ENCODE assay signal across 15 cellular contexts in genomic region chr9:135498381-135499126, GRCh38. TPM values are rescaled to one million over a fixed set of nuclear protein-coding genes. Genes with fewer than 3 reads are reported as not detected.
DNase-seq lines count a peak whose midpoint lies in the region; TF ChIP-seq lines count a peak whose summit lies in the region.
"Had no signal": no experiment of that assay in that cellular context is flagged by ENCODE, and none has a peak within 500 bp of the region (broad histone marks: within the 10 kb centered on the region; RNA-seq: fewer than 3 reads in every experiment).

No MANE protein-coding gene starts in this region.

- WGBS in sigmoid colon, 2 donors, result 83 to 85% methylated on average over 15 of the region's 15 CpGs

- H3K27ac ChIP-seq in PC-9 (peak overlapping the region; percentile 59), iPS-18a (ENCODE audit: low read length) (no peak overlapping the region), sigmoid colon (no peak overlapping the region)

- H3K9me3 ChIP-seq in PC-9 (ENCODE audit: insufficient read depth, low read depth) (no peaks in the 10 kb centered on the region), iPS-18a (ENCODE audit: control insufficient read depth, low read depth, low read length) (no peaks in the 10 kb centered on the region), sigmoid colon (no peaks in the 10 kb centered on the region)

- DNase-seq in activated T-cell treated with anti-CD3 and anti-CD28 coated beads, Interleukin-2, amount 50 U/mL, for 24 hours, result no peak
- DNase-seq in activated T-cell treated with anti-CD3 and anti-CD28 coated beads, Interleukin-2, amount 50 U/mL, for 1 hour, result no peak
- no peak for DNase-seq in PC-9
- DNase-seq in sigmoid colon, result peak; percentile 62
- DNase-seq in midbrain (lab: John Stamatoyannopoulos, UW), result no peak
- DNase-seq in D341Med (ENCODE audit: low spot score), result no peak
- no peak for DNase-seq in activated CD4-positive, alpha-beta memory T cell treated with anti-CD3 and anti-CD28 coated beads, Interleukin-2, amount 10 ng/mL, durations not matched to agents 7 days and 5 days
- DNase-seq: activated CD4-positive, alpha-beta T cell treated with anti-CD3 and anti-CD28 coated beads, Interleukin-2, amount 50 U/mL, for 48 hours; activated gamma-delta T cell treated with Interleukin-2 at 50 U/mL for 16 hours; NCI-H1436 treated with DMSO at 0.1 percent for 48 hours; NCI-H446 treated with DMSO at 0.1 percent for 48 hours; stimulated activated naive CD4-positive, alpha-beta T cell had no signal

- TF ChIP-seq CTCF in PC-9 (conservative IDR thresholded peaks at IDR 0.05), result no peak
- TF ChIP-seq CTCF in sigmoid colon (IDR thresholded peaks at IDR 0.05), result no peak

- peak overlapping the region; percentile 91 for H3K4me2 ChIP-seq in PC-9

- BruUV-seq in PC-9 (replicated peaks; lab: Mats Ljungman, UMichigan), result no TSS peak

- TF ChIP-seq POLR2A in sigmoid colon (IDR thresholded peaks at IDR 0.05), result no peak

- H3K9me2 ChIP-seq in PC-9 (ENCODE audit: insufficient read depth), result no peaks in the 10 kb centered on the region

- POLR2A ChIA-PET in PC-9 (lab: Charles Lee; ENCODE audit: unreplicated experiment), result interaction anchor here (0.6 kb wide), 1 partner anchor 21 kb away, joined by 4 read pairs; no protein-coding TSS in a partner anchor
- POLR2A ChIA-PET in activated CD4-positive, alpha-beta memory T cell treated with anti-CD3 and anti-CD28 coated beads, Interleukin-2, amount 10 ng/mL, durations not matched to agents 7 days and 5 days (lab: Charles Lee), result interaction anchor here (0.8 to 2.7 kb wide), 2 partner anchors 21 to 29 kb away, joined by 3 to 9 read pairs; no protein-coding TSS in a partner anchor

- H3K36me3 ChIP-seq in PC-9 (ENCODE audit: low read depth) (no peaks in the 10 kb centered on the region), iPS-18a (ENCODE audit: control insufficient read depth, low read depth, low read length) (peaks cover 20% of the 10 kb centered on the region), sigmoid colon (peaks cover 1 to 19% (median 6%) of the 10 kb centered on the region in 4 donors)

- no peak overlapping the region for H3K9ac ChIP-seq in iPS-18a (ENCODE audit: low read length)

- no peak overlapping the region for H3K27ac Mint-ChIP-seq in activated T-cell treated with anti-CD3 and anti-CD28 coated beads, Interleukin-2, amount 50 U/mL, for 24 hours
- H3K27ac Mint-ChIP-seq in activated CD4-positive, alpha-beta memory T cell treated with anti-CD3 and anti-CD28 coated beads, Interleukin-2, amount 10 ng/mL, durations not matched to agents 7 days and 5 days, result no peak overlapping the region

- no peaks in the 10 kb centered on the region; the same call in 1 of the 2 replicates for H3F3A ChIP-seq in PC-9 (ENCODE audit: insufficient read depth, low read depth)

- peaks cover 24% of the 10 kb centered on the region for H3K4me1 Mint-ChIP-seq in activated T-cell treated with anti-CD3 and anti-CD28 coated beads, Interleukin-2, amount 50 U/mL, for 24 hours (ENCODE audit: low read depth)
- peaks cover 23% of the 10 kb centered on the region for H3K4me1 Mint-ChIP-seq in activated CD4-positive, alpha-beta memory T cell treated with anti-CD3 and anti-CD28 coated beads, Interleukin-2, amount 10 ng/mL, durations not matched to agents 7 days and 5 days

- H3K4me3 ChIP-seq in PC-9, result peak overlapping the region; percentile 63; the same call in 1 of the 2 replicates
- peak overlapping the region; percentile 84 for H3K4me3 ChIP-seq in iPS-18a (ENCODE audit: low read length)
- H3K4me3 ChIP-seq in sigmoid colon, result no peak overlapping the region

- H3K79me2 ChIP-seq in PC-9 (ENCODE audit: low read depth), result peaks cover 23% of the 10 kb centered on the region

- H3K36me3 Mint-ChIP-seq in activated T-cell treated with anti-CD3 and anti-CD28 coated beads, Interleukin-2, amount 50 U/mL, for 24 hours (ENCODE audit: low read depth), result peaks cover 25% of the 10 kb centered on the region
- peaks cover 7% of the 10 kb centered on the region for H3K36me3 Mint-ChIP-seq in activated CD4-positive, alpha-beta memory T cell treated with anti-CD3 and anti-CD28 coated beads, Interleukin-2, amount 10 ng/mL, durations not matched to agents 7 days and 5 days (ENCODE audit: low read depth)

- CTCF ChIA-PET in PC-9 (lab: Charles Lee), result interaction anchor here (0.6 to 1.4 kb wide), 2 partner anchors 18 to 982 kb away, joined by 3 to 5 read pairs; no protein-coding TSS in a partner anchor
- CTCF ChIA-PET in activated CD4-positive, alpha-beta memory T cell treated with anti-CD3 and anti-CD28 coated beads, Interleukin-2, amount 10 ng/mL, durations not matched to agents 7 days and 5 days (lab: Charles Lee), result interaction anchor here (1.0 kb wide), 2 partner anchors 21 to 59 kb away, joined by 3 read pairs; no protein-coding TSS in a partner anchor

- H3K27me3 Mint-ChIP-seq in activated T-cell treated with anti-CD3 and anti-CD28 coated beads, Interleukin-2, amount 50 U/mL, for 24 hours, result peaks cover 11% of the 10 kb centered on the region
- H3K27me3 Mint-ChIP-seq in activated CD4-positive, alpha-beta memory T cell treated with anti-CD3 and anti-CD28 coated beads, Interleukin-2, amount 10 ng/mL, durations not matched to agents 7 days and 5 days, result peaks cover 18% of the 10 kb centered on the region

- H3K4me1 ChIP-seq in PC-9 (replicated peaks; ENCODE audit: insufficient read depth) (peaks cover 9% of the 10 kb centered on the region; the same call in 1 of the 2 replicates), iPS-18a (ENCODE audit: control insufficient read depth, low read depth, low read length) (peaks cover 8% of the 10 kb centered on the region), sigmoid colon (peaks cover 0 to 26% (median 22%) of the 10 kb centered on the region in 4 donors)

- H3K9me3 Mint-ChIP-seq in activated T-cell treated with anti-CD3 and anti-CD28 coated beads, Interleukin-2, amount 50 U/mL, for 24 hours, result no peaks in the 10 kb centered on the region
- H3K9me3 Mint-ChIP-seq in activated CD4-positive, alpha-beta memory T cell treated with anti-CD3 and anti-CD28 coated beads, Interleukin-2, amount 10 ng/mL, durations not matched to agents 7 days and 5 days, result no peaks in the 10 kb centered on the region

- H4K20me1 ChIP-seq in PC-9 (ENCODE audit: insufficient read depth), result peaks cover 12% of the 10 kb centered on the region; the same call in 1 of the 2 replicates

- TF ChIP-seq EP300 in sigmoid colon (IDR thresholded peaks at IDR 0.05), result no peak

- H2AFZ ChIP-seq in PC-9, result no peak overlapping the region

- peak overlapping the region; percentile 92 for H3K4me3 Mint-ChIP-seq in activated T-cell treated with anti-CD3 and anti-CD28 coated beads, Interleukin-2, amount 50 U/mL, for 24 hours
- H3K4me3 Mint-ChIP-seq in activated CD4-positive, alpha-beta memory T cell treated with anti-CD3 and anti-CD28 coated beads, Interleukin-2, amount 10 ng/mL, durations not matched to agents 7 days and 5 days, result no peak overlapping the region

- intact Hi-C loops in PC-9 (cut with micrococcal nuclease; ENCODE audit: unreplicated experiment) (loop anchor here (1.0 kb wide), 1 partner anchor 19 kb away; the partner anchor contains the start of gene PPP1R26), sigmoid colon (cut with DNase I) (loop anchor here (2.0 kb wide), 1 partner anchor 18 kb away; no protein-coding TSS in a partner anchor)

- no peaks in the 10 kb centered on the region for H3K27me3 ChIP-seq in PC-9 (ENCODE audit: insufficient read depth, low read depth)
- H3K27me3 ChIP-seq in iPS-18a (ENCODE audit: control insufficient read depth, insufficient read depth, low read length), result peaks cover 5% of the 10 kb centered on the region
- no peaks in the 10 kb centered on the region for H3K27me3 ChIP-seq in sigmoid colon

RNA-seq across cellular contexts. Expression of gene MRPS2, which starts 1.9 kb away (rescaled TPM):
- 84.4 and 93.4 TPM in 2 replicates for total RNA-seq in PC-9 (2021)
- total RNA-seq in sigmoid colon, result 10 to 100 TPM; 30.0 to 38.0 (median 36.4) TPM
- 10 to 100 TPM; 36.5 to 61.6 (median 37.8) TPM for polyA plus RNA-seq in sigmoid colon
- total RNA-seq in activated CD4-positive, alpha-beta memory T cell treated with anti-CD3 and anti-CD28 coated beads, Interleukin-2, amount 10 ng/mL, durations not matched to agents 7 days and 5 days, result 10 to 100 TPM; 33.8 to 37.5 TPM

RNA-seq across cellular contexts. Expression of gene PPP1R26, which starts 19.0 kb away (rescaled TPM):
- total RNA-seq in PC-9 (2021) (41.2 and 46.9 TPM in 2 replicates), sigmoid colon (10 to 100 TPM in 1 of 4 donors, 1 to 10 TPM in 3; 8.8 to 12.7 (median 9.8) TPM)
- 10 to 100 TPM in 1 of 3 donors, 1 to 10 TPM in 2; 4.8 to 10.9 (median 5.3) TPM for polyA plus RNA-seq in sigmoid colon
- 1 to 10 TPM; 2.9 to 4.7 TPM for total RNA-seq in activated CD4-positive, alpha-beta memory T cell treated with anti-CD3 and anti-CD28 coated beads, Interleukin-2, amount 10 ng/mL, durations not matched to agents 7 days and 5 days

RNA-seq across cellular contexts. Expression of gene LCN1, which starts 22.7 kb away (rescaled TPM):
- total RNA-seq in PC-9 (2021), result not detected in 2 replicates
- not detected for total RNA-seq in sigmoid colon
- polyA plus RNA-seq in sigmoid colon, result under 1 TPM in 1 of 3 donors, not detected in 2; 0.10 TPM
- total RNA-seq in activated CD4-positive, alpha-beta memory T cell treated with anti-CD3 and anti-CD28 coated beads, Interleukin-2, amount 10 ng/mL, durations not matched to agents 7 days and 5 days, result not detected
- total RNA-seq: endothelial cell of umbilical vein, RPMI7951 had no signal
- polyA plus RNA-seq: endothelial cell of umbilical vein had no signal

RNA-seq across cellular contexts. Expression of gene OBP2A, which starts 47.4 kb away (rescaled TPM):
- total RNA-seq in PC-9 (2021) (not detected in 2 replicates), sigmoid colon (not detected)
- not detected for polyA plus RNA-seq in sigmoid colon
- not detected for total RNA-seq in activated CD4-positive, alpha-beta memory T cell treated with anti-CD3 and anti-CD28 coated beads, Interleukin-2, amount 10 ng/mL, durations not matched to agents 7 days and 5 days
- total RNA-seq: endothelial cell of umbilical vein, RPMI7951 had no signal
- polyA plus RNA-seq: endothelial cell of umbilical vein had no signal

Comparison
In these comparisons a context has a peak if more than half of its experiments do, and no peak if none do; other contexts are left out.
1. H3K4me3 ChIP-seq: peak in PC-9 (single experiment) and iPS-18a (single experiment); none in sigmoid colon (0 of 4).